In genomic region chr2:177881921-177882320, GRCh38 we compare ENCODE assay signal across 26 cellular contexts.
"Had no signal": no experiment of that assay in that cellular context is flagged by ENCODE, and none has a peak within 500 bp of the region (broad histone marks: within the 10 kb centered on the region; RNA-seq: fewer than 3 reads in every experiment).

No MANE protein-coding gene starts in this region.

- H3K27ac ChIP-seq: ascending aorta, cardiac muscle cell, KMS-11, PC-9, RWPE1, SJCRH30, SK-N-MC had no signal

- H3K27me3 ChIP-seq: ascending aorta, cardiac muscle cell had no signal

- H3K36me3 ChIP-seq: ascending aorta, cardiac muscle cell, SJCRH30 had no signal

- ATAC-seq: activated CD8-positive, alpha-beta T cell treated with anti-CD3 and anti-CD28 coated beads for 36 hours; activated T-cell treated with anti-CD3 and anti-CD28 coated beads, Interleukin-2, amount 50 U/mL, for 72 hours; activated T-helper 17 cell treated with anti-CD3 and anti-CD28 coated beads, Interleukin-2, amount 50 U/mL, for 72 hours had no signal

- DNase-seq: activated CD4-positive, alpha-beta T cell treated with anti-CD3 and anti-CD28 coated beads, Interleukin-2, amount 10 ng/mL, durations not matched to agents 24 days and 14 days; activated CD4-positive, alpha-beta T cell treated with anti-CD3 and anti-CD28 coated beads, Interleukin-2, amount 50 U/mL, for 4 hours; activated CD8-positive, alpha-beta T cell treated with anti-CD3 and anti-CD28 coated beads for 36 hours; activated effector memory CD4-positive, alpha-beta T cell treated with anti-CD3 and anti-CD28 coated beads, Interleukin-2, amount 50 U/mL, for 16 hours; activated naive CD4-positive, alpha-beta T cell treated with Interleukin-2 at 50 U/mL for 16 hours; activated naive CD8-positive, alpha-beta T cell treated with anti-CD3 and anti-CD28 coated beads, Interleukin-2, amount 10 ng/mL, durations not matched to agents 7 days and 5 days; activated T-cell treated with anti-CD3 and anti-CD28 coated beads, Interleukin-2, amount 50 U/mL, for 1 hour; activated T-cell treated with anti-CD3 and anti-CD28 coated beads, Interleukin-2, amount 50 U/mL, for 72 hours; amygdala; MM.1S; MV-4-11; NCI-H1092; NCI-H1436 treated with DMSO at 0.1 percent for 48 hours; NCI-H1694 treated with DMSO at 0.1 percent for 48 hours; NCI-H2029; NCI-H524 treated with DMSO at 0.1 percent for 48 hours; PC-9; SHP77; SJCRH30; T1000 had no signal

- H3K4me3 ChIP-seq: ascending aorta, cardiac muscle cell, PC-9, SJCRH30, SK-N-MC had no signal

- H3K9me3 ChIP-seq: ascending aorta, SJCRH30 had no signal

- H3K4me1 ChIP-seq: ascending aorta, SJCRH30 had no signal
